Comparison of ENCODE assay signal across 8 cellular contexts in the genomic region with DNA sequence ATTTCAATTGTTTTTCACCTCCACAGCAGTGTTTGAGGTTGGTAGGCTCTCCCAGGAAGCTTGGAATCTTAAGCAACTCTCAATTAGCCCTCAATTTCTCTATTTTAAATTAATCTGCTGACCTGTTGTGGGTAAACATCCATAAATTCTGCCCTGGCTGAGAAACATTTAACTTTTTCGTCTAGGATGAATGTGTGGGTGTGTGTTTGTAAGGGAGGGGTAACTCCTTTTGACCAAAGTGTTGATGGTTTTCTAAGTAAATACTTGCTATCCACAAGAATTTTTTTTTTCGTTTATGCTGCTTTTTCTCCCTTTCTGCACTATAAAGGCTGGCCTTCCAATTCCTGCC. TPM values are rescaled to one million over a fixed set of nuclear protein-coding genes. Genes with fewer than 3 reads are reported as not detected.
DNase-seq lines count a peak whose midpoint lies in the region; ATAC-seq and TF ChIP-seq lines count a peak whose summit lies in the region.

No MANE protein-coding gene starts in this region.

- no peak for ATAC-seq in activated CD8-positive, alpha-beta T cell treated with anti-CD3 and anti-CD28 coated beads, Interleukin-2, amount 10 ng/mL, durations not matched to agents 7 days and 5 days
- ATAC-seq in GM19463 (IDR thresholded peaks at IDR 0.05; ENCODE audit: unreplicated experiment): no peak

- H3K4me3 ChIP-seq in H7 (ENCODE audit: insufficient read depth, low read depth, low read length) (peak overlapping the region; percentile 95), iPS-11a (ENCODE audit: low read depth, low read length) (peak overlapping the region; percentile 95), spleen (peak overlapping the region; percentile 66 to 94 (median 76))

- POLR2A ChIA-PET in activated CD8-positive, alpha-beta T cell treated with anti-CD3 and anti-CD28 coated beads, Interleukin-2, amount 10 ng/mL, durations not matched to agents 7 days and 5 days (lab: Charles Lee): interaction anchor here (0.5 to 3.5 kb wide), 13 partner anchors 8 to 327 kb away, joined by 3 to 16 read pairs (median 7); partner anchors contain the start of genes ANXA7, CFAP70, DNAJC9 and ECD

- no peaks in the 10 kb centered on the region for H3K27me3 Mint-ChIP-seq in activated CD8-positive, alpha-beta T cell treated with anti-CD3 and anti-CD28 coated beads, Interleukin-2, amount 10 ng/mL, durations not matched to agents 7 days and 5 days (ENCODE audit: low read depth)

- DNase-seq in H7 (no peak), spleen (no peak), posterior cingulate gyrus (no peak), iPS-NIHi7 (ENCODE audit: extremely low spot score) (no peak), NCI-H1436 treated with DMSO at 0.1 percent for 48 hours (lab: John Stamatoyannopoulos, UW) (no peak)
- DNase-seq in activated CD8-positive, alpha-beta T cell treated with anti-CD3 and anti-CD28 coated beads, Interleukin-2, amount 10 ng/mL, durations not matched to agents 7 days and 5 days: no peak

- peak overlapping the region; percentile 96 for H3K27ac Mint-ChIP-seq in activated CD8-positive, alpha-beta T cell treated with anti-CD3 and anti-CD28 coated beads, Interleukin-2, amount 10 ng/mL, durations not matched to agents 7 days and 5 days

- no peaks in the 10 kb centered on the region for H3K9me3 ChIP-seq in spleen

- peak overlapping the region; percentile 94 for H3K4me3 Mint-ChIP-seq in activated CD8-positive, alpha-beta T cell treated with anti-CD3 and anti-CD28 coated beads, Interleukin-2, amount 10 ng/mL, durations not matched to agents 7 days and 5 days

- peaks cover 4% of the 10 kb centered on the region; the same call in 1 of the 2 replicates for H3K36me3 ChIP-seq in H7 (replicated peaks; ENCODE audit: control insufficient read depth, insufficient read depth, low read length)
- H3K36me3 ChIP-seq in spleen: peaks cover 0 to 18% (median 0%) of the 10 kb centered on the region in 6 donors

- no peaks in the 10 kb centered on the region for H3K9me3 Mint-ChIP-seq in activated CD8-positive, alpha-beta T cell treated with anti-CD3 and anti-CD28 coated beads, Interleukin-2, amount 10 ng/mL, durations not matched to agents 7 days and 5 days (ENCODE audit: insufficient read depth)

- TF ChIP-seq CTCF in spleen (IDR thresholded peaks at IDR 0.05 in 8 of 11, conservative IDR thresholded peaks at IDR 0.05 in 3 of 11): no peak

- CTCF ChIA-PET in activated CD8-positive, alpha-beta T cell treated with anti-CD3 and anti-CD28 coated beads, Interleukin-2, amount 10 ng/mL, durations not matched to agents 7 days and 5 days (lab: Charles Lee): interaction anchor here (1.1 to 1.6 kb wide), 4 partner anchors 131 to 248 kb away, joined by 3 to 9 read pairs (median 4); partner anchors contain the start of gene DNAJC9

- WGBS in spleen, 5 donors: 0 to 2% (median 0%) methylated on average over 2 of the region's 2 CpGs

- intact Hi-C loops in spleen (cut with DNase I; ENCODE audit: low total_unique reads): no loop called here
- intact Hi-C loops in posterior cingulate gyrus (cut with DNase I): loop anchor here (5.0 to 10.0 kb wide), 2 partner anchors 83 to 240 kb away; partner anchors contain the start of genes ANXA7 and MRPS16

- H3K27ac ChIP-seq in spleen: peak overlapping the region; percentile 83 to 99 (median 98)

- H3K27me3 ChIP-seq in H7 (ENCODE audit: control insufficient read depth, insufficient read depth, low read length) (no peaks in the 10 kb centered on the region), spleen (replicated peaks in 1 of 7) (no peaks in the 10 kb centered on the region)

- no peak for TF ChIP-seq POLR2A in spleen (IDR thresholded peaks at IDR 0.05)

- H3K4me1 Mint-ChIP-seq in activated CD8-positive, alpha-beta T cell treated with anti-CD3 and anti-CD28 coated beads, Interleukin-2, amount 10 ng/mL, durations not matched to agents 7 days and 5 days (ENCODE audit: low read depth): peaks cover 44% of the 10 kb centered on the region

- H3K4me1 ChIP-seq in spleen: peaks cover 37 to 75% (median 52%) of the 10 kb centered on the region in 6 donors

- peaks cover 37% of the 10 kb centered on the region for H3K36me3 Mint-ChIP-seq in activated CD8-positive, alpha-beta T cell treated with anti-CD3 and anti-CD28 coated beads, Interleukin-2, amount 10 ng/mL, durations not matched to agents 7 days and 5 days (ENCODE audit: low read depth)

RNA-seq across cellular contexts. Expression of gene PPP3CB, which starts 1.0 kb away (rescaled TPM):
- 11.7 and 13.3 TPM in 2 replicates for total RNA-seq in H7 (2014; rRNA removed; shearing (Covaris generic))
- 10 to 100 TPM; 38.9 to 41.3 TPM for total RNA-seq in activated CD8-positive, alpha-beta T cell treated with anti-CD3 and anti-CD28 coated beads, Interleukin-2, amount 10 ng/mL, durations not matched to agents 7 days and 5 days
- 10 to 100 TPM; 37.2 to 61.2 (median 43.2) TPM for total RNA-seq in spleen
- 10 to 100 TPM; 25.5 to 29.9 (median 27.4) TPM for polyA plus RNA-seq in spleen
